ENCODE assay signal across 18 cellular contexts in the genomic region with DNA sequence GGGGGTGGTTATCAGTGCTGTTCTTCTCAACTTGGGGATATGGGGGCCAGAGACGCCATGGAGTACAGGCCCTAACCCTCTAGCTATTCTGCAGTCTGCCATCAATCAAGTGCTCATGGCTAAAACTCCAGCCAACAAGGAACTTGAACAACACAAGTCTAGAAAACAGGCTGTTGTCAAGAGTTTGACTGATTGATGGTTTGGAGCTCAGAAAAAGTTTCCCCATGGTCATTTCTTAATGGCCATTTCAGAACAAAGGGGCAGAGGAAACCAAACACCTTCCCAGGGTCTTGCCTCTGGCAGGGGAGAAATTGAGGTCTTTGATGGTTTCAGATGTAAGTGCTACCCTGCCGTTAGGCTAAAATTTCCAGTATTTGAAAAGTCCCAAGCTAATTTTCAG. TPM values are rescaled to one million over a fixed set of nuclear protein-coding genes. Genes with fewer than 3 reads are reported as not detected.
A peak's percentile ranks its signal among the peaks of the same experiment; 100 is the strongest.
DNase-seq lines count a peak whose midpoint lies in the region; ATAC-seq and TF ChIP-seq lines count a peak whose summit lies in the region.
"Had no signal": no experiment of that assay in that cellular context is flagged by ENCODE, and none has a peak within 500 bp of the region (broad histone marks: within the 10 kb centered on the region; RNA-seq: fewer than 3 reads in every experiment).

No MANE protein-coding gene starts in this region.

- H3K4me1 ChIP-seq in HUES48 (ENCODE audit: control insufficient read depth, insufficient read depth, low read length) (peaks cover 10% of the 10 kb centered on the region), spleen (peaks cover 0 to 17% (median 5%) of the 10 kb centered on the region in 6 donors)

- H3K9me3 ChIP-seq in HUES48 (ENCODE audit: control insufficient read depth, insufficient read depth, low read length) (no peaks in the 10 kb centered on the region), spleen (no peaks in the 10 kb centered on the region)
- H3K9me3 ChIP-seq: HAP-1 had no signal

- no peak for TF ChIP-seq POLR2A in spleen (IDR thresholded peaks at IDR 0.05)

- intact Hi-C loops in spleen (cut with DNase I; ENCODE audit: low total_unique reads), result no loop called here

- DNase-seq in left kidney (ENCODE audit: low read depth, low spot score) (peak; percentile 55), spleen (peak; percentile 13), DMS153 (lab: John Stamatoyannopoulos, UW) (no peak), NOMO-1 (lab: John Stamatoyannopoulos, UW; ENCODE audit: unreplicated experiment in 2 of 2) (no peak)
- DNase-seq: C1 segment of cervical spinal cord; Calu3; CD4-positive, alpha-beta memory T cell; COR-L47; DND-41; GF-D8 had no signal

- H3K9ac ChIP-seq in HUES48 (ENCODE audit: low read depth, low read length), result no peak overlapping the region

- H3K27me3 ChIP-seq in HUES48 (ENCODE audit: control insufficient read depth, insufficient read depth, low read length) (no peaks in the 10 kb centered on the region), spleen (replicated peaks in 1 of 7) (peaks cover 0 to 76% (median 12%) of the 10 kb centered on the region in 7 donors)

- no peak for TF ChIP-seq CTCF in spleen (IDR thresholded peaks at IDR 0.05 in 8 of 11, conservative IDR thresholded peaks at IDR 0.05 in 3 of 11)

- H3K4me3 ChIP-seq in HUES48 (ENCODE audit: low read depth, low read length), result no peak overlapping the region
- H3K4me3 ChIP-seq in spleen, result no peak overlapping the region
- H3K4me3 ChIP-seq: GM23338, HAP-1 had no signal

- 57 to 76% (median 61%) methylated on average over 2 of the region's 2 CpGs for WGBS in spleen, 5 donors

- peak overlapping the region; percentile 29 for H3K27ac ChIP-seq in HUES48 (ENCODE audit: low read depth, low read length)
- H3K27ac ChIP-seq in spleen, result no peak overlapping the region

- H3K36me3 ChIP-seq in HUES48 (ENCODE audit: control insufficient read depth, insufficient read depth, low read length) (no peaks in the 10 kb centered on the region), spleen (no peaks in the 10 kb centered on the region)
- H3K36me3 ChIP-seq: HAP-1 had no signal

- no peak for ATAC-seq in GM19023 (IDR thresholded peaks at IDR 0.05; ENCODE audit: unreplicated experiment)
- ATAC-seq: GM23338 had no signal

RNA-seq across cellular contexts. Expression of gene PCK1, which starts 15.1 kb away (rescaled TPM):
- total RNA-seq in spleen, result under 1 TPM in 4 of 7 donors, not detected in 3; 0.17 to 0.67 (median 0.41) TPM
- polyA plus RNA-seq in spleen, result under 1 TPM; 0.04 to 0.13 (median 0.05) TPM
- total RNA-seq: A172; A673; CD4-positive, alpha-beta memory T cell; G401; GM23338 had no signal
- polyA plus RNA-seq: BJ; CD4-positive, alpha-beta memory T cell; GM23338 had no signal

RNA-seq across cellular contexts. Expression of gene ZBP1, which starts 44.2 kb away (rescaled TPM):
- total RNA-seq in spleen, result 10 to 100 TPM; 11.7 to 28.4 (median 20.9) TPM
- polyA plus RNA-seq in spleen, result 10 to 100 TPM in 1 of 3 donors, 1 to 10 TPM in 2; 8.6 to 11.2 (median 9.8) TPM
- total RNA-seq: A172, A673, G401, GM23338 had no signal
- polyA plus RNA-seq: BJ, GM23338 had no signal

RNA-seq across cellular contexts. Expression of gene CTCFL, which starts 51.1 kb away (rescaled TPM):
- under 1 TPM in 1 of 7 donors, not detected in 6; 0.26 TPM for total RNA-seq in spleen
- under 1 TPM in 2 of 3 donors, not detected in 1; 0.23 to 0.45 TPM for polyA plus RNA-seq in spleen
- total RNA-seq: A172; Calu3; CD4-positive, alpha-beta memory T cell had no signal
- polyA plus RNA-seq: BJ; CD4-positive, alpha-beta memory T cell had no signal

Comparison
In these comparisons a context has a peak if more than half of its experiments do, and no peak if none do; other contexts are left out.
1. DNase-seq: peak in left kidney (single experiment) and spleen (single experiment); none in DMS153 (single experiment) and NOMO-1 (0 of 2).